Comparison of ENCODE assay signal across 8 cellular contexts in genomic region chr1:827221-828063, GRCh38.
A peak's percentile ranks its signal among the peaks of the same experiment; 100 is the strongest.
DNase-seq lines count a peak whose midpoint lies in the region; ATAC-seq and TF ChIP-seq lines count a peak whose summit lies in the region.
"Not testable (repeated sequence)": the region's sequence is repeated elsewhere in the genome, so short reads cannot be mapped to it uniquely, and the experiment has no call there.

No MANE protein-coding gene starts in this region.

- CTCF ChIA-PET in Caco-2 (lab: Charles Lee); activated CD8-positive, alpha-beta memory T cell treated with anti-CD3 and anti-CD28 coated beads, Interleukin-2, amount 10 ng/mL, durations not matched to agents 7 days and 5 days (lab: Charles Lee): not testable (repeated sequence)

- H3K4me3 ChIP-seq in Caco-2 (ENCODE audit: low read depth, low read length) = peak overlapping the region; percentile 58
- peak overlapping the region; percentile 82 for H3K4me3 ChIP-seq in endodermal cell (ENCODE audit: low read length)
- H3K4me3 ChIP-seq in mesodermal cell (ENCODE audit: extremely low read depth, insufficient read depth, low read length, poor library complexity, severe bottlenecking) = peak overlapping the region; percentile 51

- intact Hi-C loops in Caco-2 (cut with micrococcal nuclease; ENCODE audit: unreplicated experiment) = not testable (repeated sequence)

- H3K4me1 Mint-ChIP-seq in Caco-2 (ENCODE audit: low read depth, unreplicated experiment) = not testable (repeated sequence)
- peaks cover 22% of the 10 kb centered on the region for H3K4me1 Mint-ChIP-seq in activated CD8-positive, alpha-beta memory T cell treated with anti-CD3 and anti-CD28 coated beads, Interleukin-2, amount 10 ng/mL, durations not matched to agents 7 days and 5 days
- H3K4me1 Mint-ChIP-seq in endodermal cell = peaks cover 11% of the 10 kb centered on the region

- DNase-seq in Caco-2 = peak; percentile 93 to 94
- DNase-seq in HT-29 (ENCODE audit: low spot score) = peak; percentile 90
- DNase-seq in NOMO-1 (lab: John Stamatoyannopoulos, UW; ENCODE audit: unreplicated experiment in 2 of 2) = peak; percentile 65 to 87
- peak; percentile 97 for DNase-seq in activated CD8-positive, alpha-beta memory T cell treated with anti-CD3 and anti-CD28 coated beads, Interleukin-2, amount 10 ng/mL, durations not matched to agents 7 days and 5 days
- peak; percentile 97 for DNase-seq in endodermal cell
- peak; percentile 92 for DNase-seq in stimulated activated CD8-positive, alpha-beta memory T cell treated with anti-CD3 and anti-CD28 coated beads, Interleukin-15, amount 100 ng/mL, for 1 hour (ENCODE audit: low read depth)

- peak overlapping the region; percentile 87 for H3K27ac Mint-ChIP-seq in Caco-2 (ENCODE audit: unreplicated experiment)
- H3K27ac Mint-ChIP-seq in activated CD8-positive, alpha-beta memory T cell treated with anti-CD3 and anti-CD28 coated beads, Interleukin-2, amount 10 ng/mL, durations not matched to agents 7 days and 5 days = peak overlapping the region; percentile 92
- peak overlapping the region; percentile 95 for H3K27ac Mint-ChIP-seq in endodermal cell

- H3K4me3 Mint-ChIP-seq in Caco-2 (ENCODE audit: unreplicated experiment) = peak overlapping the region; percentile 91
- H3K4me3 Mint-ChIP-seq in activated CD8-positive, alpha-beta memory T cell treated with anti-CD3 and anti-CD28 coated beads, Interleukin-2, amount 10 ng/mL, durations not matched to agents 7 days and 5 days = peak overlapping the region; percentile 93
- H3K4me3 Mint-ChIP-seq in endodermal cell = peak overlapping the region; percentile 93

- POLR2A ChIA-PET in Caco-2 (lab: Charles Lee) = interaction anchor here (0.7 kb wide), 1 partner anchor 49 kb away, joined by 5 read pairs; no protein-coding TSS in a partner anchor

- H3K27ac ChIP-seq in endodermal cell (ENCODE audit: low read depth, low read length) = peak overlapping the region; percentile 38
- H3K27ac ChIP-seq in mesodermal cell (ENCODE audit: low read depth, low read length, severe bottlenecking) = peak overlapping the region; percentile 69

- ATAC-seq in GM21367 (IDR thresholded peaks at IDR 0.05; ENCODE audit: unreplicated experiment) = peak; percentile 81
- peak; percentile 91 for ATAC-seq in activated CD8-positive, alpha-beta memory T cell treated with anti-CD3 and anti-CD28 coated beads, Interleukin-2, amount 10 ng/mL, durations not matched to agents 7 days and 5 days

- not testable (repeated sequence) for H3K9me3 ChIP-seq in Caco-2; endodermal cell (ENCODE audit: control insufficient read depth, low read length); mesodermal cell (ENCODE audit: control insufficient read depth, low read length)

- H3K9me3 Mint-ChIP-seq in Caco-2 (ENCODE audit: unreplicated experiment); activated CD8-positive, alpha-beta memory T cell treated with anti-CD3 and anti-CD28 coated beads, Interleukin-2, amount 10 ng/mL, durations not matched to agents 7 days and 5 days (ENCODE audit: low read depth); endodermal cell: not testable (repeated sequence)

- not testable (repeated sequence) for BruUV-seq in Caco-2 (replicated peaks; lab: Mats Ljungman, UMichigan)

- H3K27me3 Mint-ChIP-seq in Caco-2 (ENCODE audit: insufficient read depth, unreplicated experiment); activated CD8-positive, alpha-beta memory T cell treated with anti-CD3 and anti-CD28 coated beads, Interleukin-2, amount 10 ng/mL, durations not matched to agents 7 days and 5 days; endodermal cell (ENCODE audit: insufficient read depth): not testable (repeated sequence)

- not testable (repeated sequence) for H3K4me1 ChIP-seq in Caco-2; endodermal cell (ENCODE audit: control insufficient read depth, insufficient read depth, low read length); mesodermal cell (ENCODE audit: control insufficient read depth, insufficient read depth, low read length, poor library complexity, severe bottlenecking)

- WGBS in endodermal cell (ENCODE audit: insufficient coverage in 1 of 2, insufficient read length in 1 of 2), 2 experiments = 0% methylated on average over 52 of the region's 105 CpGs; no CpG with 5 or more reads in 1 of the 2 experiments
- WGBS in mesodermal cell (ENCODE audit: insufficient coverage in 2 of 2), 2 experiments = 0 to 1% methylated on average over 10 to 29 of the region's 105 CpGs

- H3K9ac ChIP-seq in endodermal cell (ENCODE audit: extremely low read depth, low read length, poor library complexity, severe bottlenecking) = peak overlapping the region; percentile 47

- TF ChIP-seq CTCF in Caco-2 (IDR thresholded peaks at IDR 0.05; ENCODE audit: insufficient read depth in 1 of 2, low read depth in 1 of 2, low read length in 1 of 2, severe bottlenecking in 1 of 2, unreplicated experiment in 1 of 2); endodermal cell (conservative IDR thresholded peaks at IDR 0.05): not testable (repeated sequence)

- not testable (repeated sequence) for H3K36me3 Mint-ChIP-seq in Caco-2 (ENCODE audit: insufficient read depth, unreplicated experiment); activated CD8-positive, alpha-beta memory T cell treated with anti-CD3 and anti-CD28 coated beads, Interleukin-2, amount 10 ng/mL, durations not matched to agents 7 days and 5 days; endodermal cell (ENCODE audit: low read depth)

- H3K36me3 ChIP-seq in Caco-2 (ENCODE audit: control insufficient read depth, insufficient read depth, low read length); endodermal cell (ENCODE audit: control insufficient read depth, insufficient read depth, low read length); mesodermal cell (ENCODE audit: control insufficient read depth, insufficient read depth, low read length): not testable (repeated sequence)

- H3K27me3 ChIP-seq in Caco-2 (replicated peaks; ENCODE audit: control insufficient read depth, insufficient read depth, low read length); endodermal cell (ENCODE audit: control insufficient read depth, insufficient read depth, low read length, poor library complexity, severe bottlenecking): not testable (repeated sequence)

Comparison
In these comparisons a context has a peak if more than half of its experiments do, and no peak if none do; other contexts are left out.
1. Peak in every context shown above with its lines: DNase-seq, ATAC-seq, H3K4me3 ChIP-seq and H3K27ac ChIP-seq.